Comparison of ENCODE assay signal across 18 cellular contexts in genomic region chr2:62099050-62099449, GRCh38.
A peak's percentile ranks its signal among the peaks of the same experiment; 100 is the strongest.
DNase-seq lines count a peak whose midpoint lies in the region; ATAC-seq and TF ChIP-seq lines count a peak whose summit lies in the region.
"Had no signal": no experiment of that assay in that cellular context is flagged by ENCODE, and none has a peak within 500 bp of the region (broad histone marks: within the 10 kb centered on the region; RNA-seq: fewer than 3 reads in every experiment).

No MANE protein-coding gene starts in this region.

- H3K36me3 Mint-ChIP-seq in natural killer cell (no peaks in the 10 kb centered on the region), mesothelial cell of epicardium (no peaks in the 10 kb centered on the region)

- TF ChIP-seq EP300 in stomach (IDR thresholded peaks at IDR 0.05): no peak

- H3K36me3 ChIP-seq in stomach: no peaks in the 10 kb centered on the region
- H3K36me3 ChIP-seq: BE2C, cardiac muscle cell, gastrocnemius medialis had no signal

- WGBS in stomach, 5 donors: 75 to 95% (median 86%) methylated on average over 4 of the region's 4 CpGs

- ATAC-seq in GM18498 (IDR thresholded peaks at IDR 0.05; ENCODE audit: unreplicated experiment) (peak; percentile 8), HG02678 (IDR thresholded peaks at IDR 0.05; ENCODE audit: unreplicated experiment) (peak; percentile 3), natural killer cell (no peak)
- ATAC-seq: gastrocnemius medialis had no signal

- H3K27me3 ChIP-seq in stomach: no peaks in the 10 kb centered on the region
- H3K27me3 ChIP-seq: BE2C, cardiac muscle cell, gastrocnemius medialis had no signal

- H3K4me3 Mint-ChIP-seq in natural killer cell: no peak overlapping the region
- H3K4me3 Mint-ChIP-seq in mesothelial cell of epicardium: no peak overlapping the region

- TF ChIP-seq CTCF in natural killer cell (IDR thresholded peaks at IDR 0.05) (no peak), mesothelial cell of epicardium (IDR thresholded peaks at IDR 0.05; ENCODE audit: unreplicated experiment) (no peak), stomach (IDR thresholded peaks at IDR 0.05) (no peak)

- H3K4me1 ChIP-seq in stomach: no peaks in the 10 kb centered on the region
- H3K4me1 ChIP-seq: BE2C had no signal

- H3K27ac ChIP-seq in stomach: no peak overlapping the region
- H3K27ac ChIP-seq: cardiac muscle cell, gastrocnemius medialis had no signal

- no peak overlapping the region for H3K4me3 ChIP-seq in stomach
- H3K4me3 ChIP-seq: cardiac muscle cell, gastrocnemius medialis had no signal

- TF ChIP-seq POLR2A in stomach (IDR thresholded peaks at IDR 0.05): no peak

- in situ Hi-C loops in G401 (cut with HindIII; ENCODE audit: low sequenced_read_pairs): no loop called here

- H3K27me3 Mint-ChIP-seq in natural killer cell (ENCODE audit: low read depth in 2 of 2) (no peaks in the 10 kb centered on the region), mesothelial cell of epicardium (ENCODE audit: low read depth) (no peaks in the 10 kb centered on the region)

- intact Hi-C loops in natural killer cell (cut with micrococcal nuclease): no loop called here
- intact Hi-C loops in stomach (cut with DNase I; ENCODE audit: low total_unique reads): no loop called here

- DNase-seq in NOMO-1 (lab: John Stamatoyannopoulos, UW; ENCODE audit: unreplicated experiment in 2 of 2) (peak; percentile 25 to 61), natural killer cell (no peak), mesothelial cell of epicardium (ENCODE audit: low spot score in 2 of 2, unreplicated experiment in 2 of 2) (no peak), G401 (ENCODE audit: low spot score) (no peak), stomach (no peak), T-helper 2 cell (no peak)
- DNase-seq: activated naive CD4-positive, alpha-beta T cell treated with anti-CD3 and anti-CD28 coated beads, Interleukin-2, amount 50 U/mL, for 16 hours; BE2C; gastrocnemius medialis; islet precursor cell; NCI-H1694 treated with DMSO at 0.1 percent for 48 hours; NCI-H69; SHP77; stimulated activated CD4-positive, alpha-beta T cell treated with anti-CD3 and anti-CD28 coated beads, Interleukin-4, amount 100 ng/mL, for 24 hours; stimulated activated naive CD4-positive, alpha-beta T cell treated with Interleukin-2 at 50 U/mL for 16 hours had no signal

- peaks cover 16 to 18% of the 10 kb centered on the region in 2 donors for H3K4me1 Mint-ChIP-seq in natural killer cell
- peaks cover 28% of the 10 kb centered on the region for H3K4me1 Mint-ChIP-seq in mesothelial cell of epicardium

- H3K9me3 Mint-ChIP-seq in natural killer cell: no peaks in the 10 kb centered on the region
- no peaks in the 10 kb centered on the region for H3K9me3 Mint-ChIP-seq in mesothelial cell of epicardium

- H3K27ac Mint-ChIP-seq in natural killer cell (peak overlapping the region; percentile 37 to 57), mesothelial cell of epicardium (no peak overlapping the region)

- H3K9me3 ChIP-seq in stomach: no peaks in the 10 kb centered on the region
- H3K9me3 ChIP-seq: BE2C, gastrocnemius medialis had no signal

Comparison
In these comparisons a context has a peak if more than half of its experiments do, and no peak if none do; other contexts are left out.
1. ATAC-seq: peak in GM18498 (single experiment) and HG02678 (single experiment); none in natural killer cell (0 of 3).
2. DNase-seq: peak in NOMO-1 (2 of 2); none in natural killer cell (single experiment), mesothelial cell of epicardium (0 of 2), G401 (single experiment), stomach (single experiment) and T-helper 2 cell (0 of 5).